In genomic region chr1:23692308-23692871, GRCh38 we compare ENCODE assay signal across 8 cellular contexts. TPM values are rescaled to one million over a fixed set of nuclear protein-coding genes. Genes with fewer than 3 reads are reported as not detected.
DNase-seq lines count a peak whose midpoint lies in the region; ATAC-seq lines count a peak whose summit lies in the region.

No MANE protein-coding gene starts in this region.

- H3K36me3 Mint-ChIP-seq in activated CD4-positive, alpha-beta T cell treated with anti-CD3 and anti-CD28 coated beads, Interleukin-2, amount 10 ng/mL, durations not matched to agents 24 days and 14 days (ENCODE audit: low read depth): peaks cover 58% of the 10 kb centered on the region
- peaks cover 53% of the 10 kb centered on the region for H3K36me3 Mint-ChIP-seq in activated T-helper 1 cell treated with anti-CD3 and anti-CD28 coated beads, Interleukin-12 subunit alpha, Interleukin-12 subunit beta, Interleukin-2, Interleukin-4 antibody, amounts not matched to agents 30 ng/mL and 10 ng/mL and 1 ng/mL, durations not matched to agents 14 hours and 24 hours and 36 hours (ENCODE audit: low read depth)
- peaks cover 10 to 37% (median 20%) of the 10 kb centered on the region in 3 donors for H3K36me3 Mint-ChIP-seq in immature natural killer cell

- H3K27ac Mint-ChIP-seq in activated CD4-positive, alpha-beta T cell treated with anti-CD3 and anti-CD28 coated beads, Interleukin-2, amount 10 ng/mL, durations not matched to agents 24 days and 14 days: peak overlapping the region; percentile 97
- peak overlapping the region; percentile 90 for H3K27ac Mint-ChIP-seq in activated T-helper 1 cell treated with anti-CD3 and anti-CD28 coated beads, Interleukin-12 subunit alpha, Interleukin-12 subunit beta, Interleukin-2, Interleukin-4 antibody, amounts not matched to agents 30 ng/mL and 10 ng/mL and 1 ng/mL, durations not matched to agents 14 hours and 24 hours and 36 hours
- H3K27ac Mint-ChIP-seq in immature natural killer cell: peak overlapping the region; percentile 90 to 94 (median 92)

- H3K9me3 Mint-ChIP-seq in activated CD4-positive, alpha-beta T cell treated with anti-CD3 and anti-CD28 coated beads, Interleukin-2, amount 10 ng/mL, durations not matched to agents 24 days and 14 days: no peaks in the 10 kb centered on the region
- H3K9me3 Mint-ChIP-seq in activated T-helper 1 cell treated with anti-CD3 and anti-CD28 coated beads, Interleukin-12 subunit alpha, Interleukin-12 subunit beta, Interleukin-2, Interleukin-4 antibody, amounts not matched to agents 30 ng/mL and 10 ng/mL and 1 ng/mL, durations not matched to agents 14 hours and 24 hours and 36 hours: no peaks in the 10 kb centered on the region
- H3K9me3 Mint-ChIP-seq in immature natural killer cell: no peaks in the 10 kb centered on the region

- intact Hi-C loops in activated CD4-positive, alpha-beta T cell treated with anti-CD3 and anti-CD28 coated beads, Interleukin-2, amount 10 ng/mL, durations not matched to agents 24 days and 14 days (cut with micrococcal nuclease): loop anchor here (10.0 kb wide), 1 partner anchor 328 kb away; the partner anchor contains the start of gene ZNF436
- intact Hi-C loops in activated T-helper 1 cell treated with anti-CD3 and anti-CD28 coated beads, Interleukin-12 subunit alpha, Interleukin-12 subunit beta, Interleukin-2, Interleukin-4 antibody, amounts not matched to agents 30 ng/mL and 10 ng/mL and 1 ng/mL, durations not matched to agents 14 hours and 24 hours and 36 hours (cut with micrococcal nuclease): loop anchor here (2.0 to 5.0 kb wide), 2 partner anchors 28 to 285 kb away; no protein-coding TSS in a partner anchor

- peak; percentile 60 for DNase-seq in activated CD4-positive, alpha-beta T cell treated with anti-CD3 and anti-CD28 coated beads, Interleukin-2, amount 10 ng/mL, durations not matched to agents 24 days and 14 days
- DNase-seq in activated CD4-positive, alpha-beta T cell treated with anti-CD3 and anti-CD28 coated beads for 1 hour: no peak
- no peak for DNase-seq in activated T-helper 1 cell treated with anti-CD3 and anti-CD28 coated beads, Interleukin-12 subunit alpha, Interleukin-12 subunit beta, Interleukin-2, Interleukin-4 antibody, amounts not matched to agents 30 ng/mL and 10 ng/mL and 1 ng/mL, durations not matched to agents 14 hours and 24 hours and 36 hours (ENCODE audit: low spot score)
- DNase-seq in immature natural killer cell (no peak), substantia nigra (lab: John Stamatoyannopoulos, UW) (no peak), NCI-H524 (lab: John Stamatoyannopoulos, UW) (no peak), germinal center (ENCODE audit: low spot score) (no peak)

- peak overlapping the region; percentile 73 for H3K27ac ChIP-seq in substantia nigra (ENCODE audit: low read depth, low read length, poor library complexity, severe bottlenecking)

- no peak for ATAC-seq in GM18907 (IDR thresholded peaks at IDR 0.05; ENCODE audit: unreplicated experiment)

- peaks cover 41% of the 10 kb centered on the region for H3K4me1 Mint-ChIP-seq in activated CD4-positive, alpha-beta T cell treated with anti-CD3 and anti-CD28 coated beads, Interleukin-2, amount 10 ng/mL, durations not matched to agents 24 days and 14 days
- H3K4me1 Mint-ChIP-seq in activated T-helper 1 cell treated with anti-CD3 and anti-CD28 coated beads, Interleukin-12 subunit alpha, Interleukin-12 subunit beta, Interleukin-2, Interleukin-4 antibody, amounts not matched to agents 30 ng/mL and 10 ng/mL and 1 ng/mL, durations not matched to agents 14 hours and 24 hours and 36 hours (ENCODE audit: low read depth): peaks cover 50% of the 10 kb centered on the region
- H3K4me1 Mint-ChIP-seq in immature natural killer cell: peaks cover 48 to 54% of the 10 kb centered on the region in 2 donors

- no peaks in the 10 kb centered on the region for H3K27me3 Mint-ChIP-seq in activated CD4-positive, alpha-beta T cell treated with anti-CD3 and anti-CD28 coated beads, Interleukin-2, amount 10 ng/mL, durations not matched to agents 24 days and 14 days
- no peaks in the 10 kb centered on the region for H3K27me3 Mint-ChIP-seq in activated T-helper 1 cell treated with anti-CD3 and anti-CD28 coated beads, Interleukin-12 subunit alpha, Interleukin-12 subunit beta, Interleukin-2, Interleukin-4 antibody, amounts not matched to agents 30 ng/mL and 10 ng/mL and 1 ng/mL, durations not matched to agents 14 hours and 24 hours and 36 hours (ENCODE audit: insufficient read depth)
- peaks cover 0 to 4% (median 0%) of the 10 kb centered on the region in 3 donors for H3K27me3 Mint-ChIP-seq in immature natural killer cell (ENCODE audit: low read depth in 3 of 3)

- H3K4me3 Mint-ChIP-seq in activated CD4-positive, alpha-beta T cell treated with anti-CD3 and anti-CD28 coated beads, Interleukin-2, amount 10 ng/mL, durations not matched to agents 24 days and 14 days: peak overlapping the region; percentile 97
- peak overlapping the region; percentile 97 for H3K4me3 Mint-ChIP-seq in activated T-helper 1 cell treated with anti-CD3 and anti-CD28 coated beads, Interleukin-12 subunit alpha, Interleukin-12 subunit beta, Interleukin-2, Interleukin-4 antibody, amounts not matched to agents 30 ng/mL and 10 ng/mL and 1 ng/mL, durations not matched to agents 14 hours and 24 hours and 36 hours
- peak overlapping the region; percentile 89 to 97 (median 94) for H3K4me3 Mint-ChIP-seq in immature natural killer cell

RNA-seq across cellular contexts. Expression of gene RPL11, which starts 0.8 kb away (rescaled TPM):
- total RNA-seq in activated CD4-positive, alpha-beta T cell treated with anti-CD3 and anti-CD28 coated beads, Interleukin-2, amount 10 ng/mL, durations not matched to agents 24 days and 14 days: 1,147 and 1,194 TPM in 2 replicates
- 1,058 and 1,119 TPM in 2 replicates for total RNA-seq in activated T-helper 1 cell treated with anti-CD3 and anti-CD28 coated beads, Interleukin-12 subunit alpha, Interleukin-12 subunit beta, Interleukin-2, Interleukin-4 antibody, amounts not matched to agents 30 ng/mL and 10 ng/mL and 1 ng/mL, durations not matched to agents 14 hours and 24 hours and 36 hours
- polyA plus RNA-seq in immature natural killer cell: 100 to 1,000 TPM; 524 to 763 (median 531) TPM

RNA-seq across cellular contexts. Expression of gene ELOA, which starts 50.9 kb away (rescaled TPM):
- 51.9 and 54.3 TPM in 2 replicates for total RNA-seq in activated CD4-positive, alpha-beta T cell treated with anti-CD3 and anti-CD28 coated beads, Interleukin-2, amount 10 ng/mL, durations not matched to agents 24 days and 14 days
- total RNA-seq in activated T-helper 1 cell treated with anti-CD3 and anti-CD28 coated beads, Interleukin-12 subunit alpha, Interleukin-12 subunit beta, Interleukin-2, Interleukin-4 antibody, amounts not matched to agents 30 ng/mL and 10 ng/mL and 1 ng/mL, durations not matched to agents 14 hours and 24 hours and 36 hours: 54.5 and 55.2 TPM in 2 replicates
- 10 to 100 TPM; 16.4 to 30.3 (median 19.1) TPM for polyA plus RNA-seq in immature natural killer cell
